1 cellular context compared by ENCODE assay signal in the genomic region with DNA sequence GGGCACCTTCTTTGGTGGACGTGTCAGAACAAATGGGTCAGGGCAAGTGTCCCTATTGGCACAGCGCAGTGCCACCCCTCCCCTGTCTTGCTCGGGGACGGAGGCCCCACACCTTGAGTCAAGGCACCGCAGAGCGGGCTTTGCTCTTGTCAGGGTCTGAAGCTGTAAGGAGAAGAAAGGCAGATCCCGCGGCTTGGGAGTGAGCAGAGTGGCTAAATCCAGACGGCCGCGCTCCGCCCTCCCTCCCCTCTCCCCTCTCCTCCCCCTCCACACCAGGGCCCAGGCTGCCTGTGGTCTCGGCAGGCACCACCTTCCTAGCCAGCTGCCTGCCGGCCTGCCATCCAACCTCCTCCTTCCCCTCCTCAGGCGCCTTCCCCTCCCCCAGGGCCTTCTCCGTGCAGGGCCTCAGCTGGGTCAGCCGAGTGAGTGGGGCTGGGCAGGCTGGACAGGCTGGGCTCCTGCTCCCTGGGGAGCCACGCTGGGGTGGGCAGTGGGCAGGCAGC.
TF ChIP-seq lines count a peak whose summit lies in the region.

No MANE protein-coding gene starts in this region.

TF ChIP-seq in neural cell, 6 proteins besides CTCF, POLR2A, EP300 and RAD21:
- TF ChIP-seq MXI1 (conservative IDR thresholded peaks at IDR 0.05; ENCODE audit: poor library complexity, severe bottlenecking): no peak
- TF ChIP-seq SMC3 (conservative IDR thresholded peaks at IDR 0.05; ENCODE audit: poor library complexity): no peak
- TF ChIP-seq EZH2 (IDR thresholded peaks at IDR 0.05; ENCODE audit: borderline replicate concordance, insufficient read depth, low read length, poor library complexity, severe bottlenecking): no peak
- TF ChIP-seq POLR2AphosphoS5 (IDR thresholded peaks at IDR 0.05): no peak
- TF ChIP-seq REST (IDR thresholded peaks at IDR 0.05; ENCODE audit: borderline replicate concordance): no peak
